Comparison of ENCODE assay signal across 1 cellular context in the genomic region with DNA sequence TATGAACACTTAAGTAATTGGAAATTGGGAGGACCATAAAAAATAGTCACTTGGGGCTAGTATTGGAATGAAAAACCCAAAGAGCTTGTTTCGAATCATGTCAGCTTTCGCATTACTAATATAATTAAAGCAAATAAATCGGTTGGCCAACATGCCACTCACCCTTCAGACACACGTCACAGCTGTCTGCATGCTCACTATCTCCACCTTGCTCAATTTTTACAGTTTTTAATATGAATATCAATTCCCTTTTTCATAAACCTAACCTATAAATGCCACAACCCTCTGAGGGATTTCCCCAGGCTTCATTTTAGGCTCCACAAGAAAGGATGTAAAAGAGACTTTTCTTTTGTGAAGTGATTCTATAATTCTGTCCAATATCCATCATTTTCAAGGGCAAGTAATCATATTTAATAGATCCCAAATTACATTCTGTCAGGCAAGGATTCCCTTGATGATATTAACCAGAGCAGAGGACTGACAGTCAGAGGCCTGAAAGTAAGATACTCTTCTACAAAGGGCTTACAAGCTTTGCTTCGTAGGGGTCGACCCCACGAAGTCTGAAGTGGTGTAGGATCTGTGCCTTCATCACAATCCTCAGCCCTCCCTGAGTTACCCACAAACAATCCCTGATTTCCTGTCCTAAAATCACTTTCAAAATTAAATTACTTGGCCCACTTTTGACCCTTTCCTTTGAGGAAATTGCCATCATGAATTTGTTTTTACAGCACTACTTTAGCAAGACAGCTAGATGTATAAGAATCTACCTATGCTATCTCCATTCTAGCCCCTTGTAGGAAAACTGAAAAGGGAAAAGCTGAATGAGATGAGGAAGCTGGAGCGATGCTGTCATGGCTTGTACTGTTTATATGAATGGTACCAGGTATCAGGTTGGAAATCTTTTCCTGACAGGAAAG.
TF ChIP-seq lines count a peak whose summit lies in the region.

No MANE protein-coding gene starts in this region.

TF ChIP-seq in H1, 55 proteins besides CTCF, POLR2A, EP300 and RAD21:
- TF ChIP-seq GTF2F1 (IDR thresholded peaks at IDR 0.05; ENCODE audit: borderline replicate concordance, low read depth, low read length): no peak
- TF ChIP-seq CEBPB (IDR thresholded peaks at IDR 0.05; ENCODE audit: low read depth, low read length): no peak
- TF ChIP-seq RBBP5 (IDR thresholded peaks at IDR 0.05; ENCODE audit: borderline replicate concordance, low read depth, low read length): no peak
- TF ChIP-seq KDM5A (IDR thresholded peaks at IDR 0.05; ENCODE audit: low read length): no peak
- TF ChIP-seq CTBP2 (IDR thresholded peaks at IDR 0.05; ENCODE audit: borderline replicate concordance, insufficient read depth, insufficient read length, low read length): no peak
- TF ChIP-seq GABPA (IDR thresholded peaks at IDR 0.05; ENCODE audit: borderline replicate concordance, insufficient read depth, low read length): no peak
- no peak for TF ChIP-seq RNF2 (IDR thresholded peaks at IDR 0.05; ENCODE audit: borderline replicate concordance, low read depth, low read length, missing control alignments, poor library complexity, severe bottlenecking)
- no peak for TF ChIP-seq CHD2 (IDR thresholded peaks at IDR 0.05; ENCODE audit: low read length)
- no peak for TF ChIP-seq SUZ12 (IDR thresholded peaks at IDR 0.05; ENCODE audit: low read length)
- no peak for TF ChIP-seq JUN (IDR thresholded peaks at IDR 0.05; ENCODE audit: low read depth, low read length)
- TF ChIP-seq ATF3 (IDR thresholded peaks at IDR 0.05; ENCODE audit: insufficient read depth, low read depth, low read length): no peak
- no peak for TF ChIP-seq BCL11A (IDR thresholded peaks at IDR 0.05; ENCODE audit: low read depth in 2 of 2, low read length in 2 of 2)
- TF ChIP-seq TEAD4 (IDR thresholded peaks at IDR 0.05; ENCODE audit: low read depth, low read length): no peak
- TF ChIP-seq CHD7 (IDR thresholded peaks at IDR 0.05; ENCODE audit: insufficient replicate concordance, low read length): no peak
- TF ChIP-seq ATF2 (IDR thresholded peaks at IDR 0.05; ENCODE audit: low read length): no peak
